14 cellular contexts compared by ENCODE assay signal in genomic region chr4:148787831-148788477, GRCh38.
A peak's percentile ranks its signal among the peaks of the same experiment; 100 is the strongest.
DNase-seq lines count a peak whose midpoint lies in the region; ATAC-seq and TF ChIP-seq lines count a peak whose summit lies in the region.
"Had no signal": no experiment of that assay in that cellular context is flagged by ENCODE, and none has a peak within 500 bp of the region (broad histone marks: within the 10 kb centered on the region; RNA-seq: fewer than 3 reads in every experiment).

No MANE protein-coding gene starts in this region.

- TF ChIP-seq CTCF in 22Rv1 (IDR thresholded peaks at IDR 0.05) (no peak), left lung (IDR thresholded peaks at IDR 0.05) (no peak), tibial artery (IDR thresholded peaks at IDR 0.05) (no peak), foreskin fibroblast (IDR thresholded peaks at IDR 0.05; ENCODE audit: low read depth, low read length) (no peak)

- ATAC-seq in left lung: peak; percentile 59
- ATAC-seq: activated CD4-positive, alpha-beta T cell treated with anti-CD3 and anti-CD28 coated beads for 36 hours had no signal

- H3K27ac ChIP-seq in 22Rv1 (peak overlapping the region; percentile 50), left lung (peak overlapping the region in 1 of 2 donors; percentile 19), tibial artery (no peak overlapping the region)
- H3K27ac ChIP-seq: uterus had no signal

- H3K27me3 ChIP-seq in left lung: no peaks in the 10 kb centered on the region
- H3K27me3 ChIP-seq in tibial artery: no peaks in the 10 kb centered on the region
- H3K27me3 ChIP-seq: uterus had no signal

- DNase-seq in LHCN-M2 (ENCODE audit: low read depth) (peak; percentile 47), dedifferentiated amniotic fluid mesenchymal stem cell (ENCODE audit: extremely low spot score) (peak; percentile 75), left lung (no peak), NCI-H128 (lab: John Stamatoyannopoulos, UW; ENCODE audit: unreplicated experiment) (no peak), tibial artery (no peak), foreskin fibroblast (no peak), medulla oblongata (ENCODE audit: extremely low spot score) (no peak)
- DNase-seq: activated CD4-positive, alpha-beta T cell treated with anti-CD3 and anti-CD28 coated beads for 36 hours; aorta; DMS153; NCI-H2171; stimulated activated CD4-positive, alpha-beta T cell treated with anti-CD3 and anti-CD28 coated beads, Interleukin-2, amount 100 ng/mL, for 24 hours; uterus had no signal

- no peak overlapping the region for H3K4me3 ChIP-seq in left lung
- H3K4me3 ChIP-seq in tibial artery: no peak overlapping the region
- no peak overlapping the region for H3K4me3 ChIP-seq in foreskin fibroblast (ENCODE audit: low read depth in 1 of 2, low read length in 2 of 2)
- H3K4me3 ChIP-seq: uterus had no signal

- H3K4me1 ChIP-seq in left lung (no peaks in the 10 kb centered on the region), tibial artery (no peaks in the 10 kb centered on the region)
- H3K4me1 ChIP-seq: uterus had no signal

- intact Hi-C loops in left lung (cut with DNase I): no loop called here
- intact Hi-C loops in tibial artery (cut with DNase I; ENCODE audit: low total_unique reads): no loop called here

- H3K9me3 ChIP-seq in left lung: peaks cover 0 to 3% of the 10 kb centered on the region in 2 donors
- H3K9me3 ChIP-seq in tibial artery: no peaks in the 10 kb centered on the region
- H3K9me3 ChIP-seq: uterus had no signal

- H3K36me3 ChIP-seq in left lung (no peaks in the 10 kb centered on the region), tibial artery (no peaks in the 10 kb centered on the region)
- H3K36me3 ChIP-seq: uterus had no signal

Comparison
In these comparisons a context has a peak if more than half of its experiments do, and no peak if none do; other contexts are left out.
1. DNase-seq: peak in LHCN-M2 (single experiment) and dedifferentiated amniotic fluid mesenchymal stem cell (single experiment); none in left lung (0 of 2), NCI-H128 (single experiment), tibial artery (0 of 2), foreskin fibroblast (0 of 2) and medulla oblongata (single experiment).